Comparison of ENCODE assay signal across 36 cellular contexts in the genomic region with DNA sequence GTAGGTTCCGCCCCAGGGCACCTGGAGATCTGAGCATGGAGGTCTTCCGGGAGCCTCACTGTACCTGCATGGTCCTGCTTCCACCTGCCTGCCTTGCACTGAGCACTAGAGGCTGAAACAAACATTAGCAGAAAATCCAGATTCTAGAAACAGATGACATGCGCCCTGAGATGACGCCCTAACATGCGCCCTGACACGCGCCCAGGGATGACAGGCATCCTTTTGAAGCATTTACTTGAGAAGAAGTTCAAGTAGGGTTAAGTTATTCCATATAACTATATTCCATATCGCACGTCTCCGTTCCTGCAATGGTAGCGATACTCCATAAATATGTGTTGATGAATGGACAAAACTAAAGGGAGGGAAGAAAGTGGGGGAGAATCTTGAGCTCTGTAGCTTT. TPM values are rescaled to one million over a fixed set of nuclear protein-coding genes. Genes with fewer than 3 reads are reported as not detected.
"Had no signal": no experiment of that assay in that cellular context is flagged by ENCODE, and none has a peak within 500 bp of the region (broad histone marks: within the 10 kb centered on the region; RNA-seq: fewer than 3 reads in every experiment).

No MANE protein-coding gene starts in this region.

- H3K27me3 ChIP-seq: adrenal gland, body of pancreas, brain microvascular endothelial cell, breast epithelium had no signal

- FAIRE-seq: astrocyte, TTC549 had no signal

- H3K4me3 ChIP-seq: adrenal gland, body of pancreas, breast epithelium had no signal

- H3K9me3 ChIP-seq: adrenal gland, body of pancreas had no signal

- H3K27ac ChIP-seq: adrenal gland, body of pancreas, brain microvascular endothelial cell, breast epithelium, VCaP had no signal

- DNase-seq: activated CD4-positive, alpha-beta memory T cell treated with anti-CD3 and anti-CD28 coated beads for 36 hours; activated CD4-positive, alpha-beta T cell treated with anti-CD3 and anti-CD28 coated beads for 1 hour; activated CD4-positive, alpha-beta T cell treated with anti-CD3 and anti-CD28 coated beads for 36 hours; activated CD4-positive, alpha-beta T cell treated with anti-CD3 and anti-CD28 coated beads, Interleukin-2, amount 10 ng/mL, durations not matched to agents 24 days and 14 days; activated CD4-positive, alpha-beta T cell treated with anti-CD3 and anti-CD28 coated beads, Interleukin-2, amount 50 U/mL, for 1 hour; activated CD4-positive, alpha-beta T cell treated with anti-CD3 and anti-CD28 coated beads, Interleukin-2, amount 50 U/mL, for 4 hours; activated CD4-positive, CD25-positive, alpha-beta regulatory T cell; activated CD8-positive, alpha-beta memory T cell treated with anti-CD3 and anti-CD28 coated beads, Interleukin-2, amount 50 U/mL, for 4 hours; activated CD8-positive, alpha-beta T cell treated with anti-CD3 and anti-CD28 coated beads for 36 hours; activated effector memory CD4-positive, alpha-beta T cell treated with anti-CD3 and anti-CD28 coated beads, Interleukin-2, amount 50 U/mL, for 16 hours; activated gamma-delta T cell treated with Interleukin-2 at 50 U/mL for 16 hours; activated naive CD4-positive, alpha-beta T cell treated with anti-CD3 and anti-CD28 coated beads, Interleukin-2, amount 10 ng/mL, durations not matched to agents 7 days and 5 days; activated naive CD4-positive, alpha-beta T cell treated with Interleukin-2 at 50 U/mL for 16 hours; activated naive CD8-positive, alpha-beta T cell treated with anti-CD3 and anti-CD28 coated beads, Interleukin-2, amount 10 ng/mL, durations not matched to agents 7 days and 5 days; activated T-cell treated with anti-CD3 and anti-CD28 coated beads for 4 hours; activated T-cell treated with anti-CD3 and anti-CD28 coated beads, Interleukin-2, amount 50 U/mL, for 1 hour; activated T-cell treated with anti-CD3 and anti-CD28 coated beads, Interleukin-2, amount 50 U/mL, for 4 hours; activated T-cell treated with anti-CD3 and anti-CD28 coated beads, Interleukin-2, amount 50 U/mL, for 72 hours; adrenal gland; amniotic stem cell; aorta; body of pancreas; brain microvascular endothelial cell; central memory CD4-positive, alpha-beta T cell; T-helper 1 cell; T-helper 2 cell; T-helper 9 cell had no signal

- H3K36me3 ChIP-seq: adrenal gland, brain microvascular endothelial cell, breast epithelium had no signal

- ATAC-seq: activated CD4-positive, alpha-beta T cell treated with anti-CD3 and anti-CD28 coated beads for 36 hours; activated CD4-positive, CD25-positive, alpha-beta regulatory T cell treated with anti-CD3 and anti-CD28 coated beads, Interleukin-2, amount 50 U/mL, for 24 hours; activated CD8-positive, alpha-beta T cell treated with anti-CD3 and anti-CD28 coated beads for 36 hours; activated T-cell treated with anti-CD3 and anti-CD28 coated beads, Interleukin-2, amount 50 U/mL, for 4 hours; activated T-cell treated with anti-CD3 and anti-CD28 coated beads, Interleukin-2, amount 50 U/mL, for 72 hours; activated T-helper 17 cell treated with anti-CD3 and anti-CD28 coated beads, Interleukin-2, amount 50 U/mL, for 72 hours; body of pancreas; WTC11 had no signal

- H3K4me1 ChIP-seq: adrenal gland, body of pancreas, breast epithelium had no signal

RNA-seq across cellular contexts. Expression of gene ACTA1, which starts 13.7 kb away (rescaled TPM):
- total RNA-seq: activated CD4-positive, alpha-beta memory T cell treated with anti-CD3 and anti-CD28 coated beads for 36 hours; activated CD4-positive, alpha-beta T cell treated with anti-CD3 and anti-CD28 coated beads for 36 hours; activated CD4-positive, alpha-beta T cell treated with anti-CD3 and anti-CD28 coated beads, Interleukin-2, amount 10 ng/mL, durations not matched to agents 24 days and 14 days; activated CD8-positive, alpha-beta memory T cell treated with anti-CD3 and anti-CD28 coated beads for 36 hours; activated CD8-positive, alpha-beta T cell treated with anti-CD3 and anti-CD28 coated beads for 36 hours; activated naive CD8-positive, alpha-beta T cell treated with anti-CD3 and anti-CD28 coated beads, Interleukin-2, amount 10 ng/mL, durations not matched to agents 7 days and 5 days; activated T-cell treated with anti-CD3 and anti-CD28 coated beads, Interleukin-2, amount 50 U/mL, for 4 hours; activated T-cell treated with anti-CD3 and anti-CD28 coated beads, Interleukin-2, amount 50 U/mL, for 72 hours; activated T-helper 1 cell treated with anti-CD3 and anti-CD28 coated beads, Interleukin-12 subunit alpha, Interleukin-12 subunit beta, Interleukin-2, Interleukin-4 antibody, amounts not matched to agents 30 ng/mL and 10 ng/mL and 1 ng/mL, durations not matched to agents 14 hours and 24 hours and 36 hours; activated T-helper 17 cell treated with anti-CD3 and anti-CD28 coated beads, Interleukin-2, amount 50 U/mL, for 72 hours had no signal
